21 cellular contexts compared by ENCODE assay signal in genomic region chr18:57705011-57705410, GRCh38.
DNase-seq lines count a peak whose midpoint lies in the region; ATAC-seq, FAIRE-seq and TF ChIP-seq lines count a peak whose summit lies in the region.
"Had no signal": no experiment of that assay in that cellular context is flagged by ENCODE, and none has a peak within 500 bp of the region (broad histone marks: within the 10 kb centered on the region; RNA-seq: fewer than 3 reads in every experiment).

No MANE protein-coding gene starts in this region.

- H3K27ac ChIP-seq in SK-N-SH (ENCODE audit: low read depth in 2 of 2, low read length in 1 of 2), result peak overlapping the region; percentile 5 to 58; a peak in 2 of 4 replicates
- H3K27ac ChIP-seq in stomach, result peak overlapping the region in 3 of 5 donors; percentile 38 to 81 (median 41)
- H3K27ac ChIP-seq in pancreas, result no peak overlapping the region
- H3K27ac ChIP-seq: SJCRH30 had no signal

- TF ChIP-seq CTCF in D721Med (IDR thresholded peaks at IDR 0.05; ENCODE audit: insufficient read depth, missing control alignments), result no peak
- no peak for TF ChIP-seq CTCF in SK-N-SH (IDR thresholded peaks at IDR 0.05)
- no peak for TF ChIP-seq CTCF in stomach (IDR thresholded peaks at IDR 0.05)
- no peak for TF ChIP-seq CTCF in pancreas (IDR thresholded peaks at IDR 0.05)

- H3K27me3 ChIP-seq in SK-N-SH (ENCODE audit: insufficient read depth) (no peaks in the 10 kb centered on the region), stomach (no peaks in the 10 kb centered on the region), pancreas (no peaks in the 10 kb centered on the region)
- H3K27me3 ChIP-seq: MG63, SJCRH30 had no signal

- H3K4me1 ChIP-seq in SK-N-SH (ENCODE audit: control insufficient read depth in 1 of 2, insufficient read depth in 2 of 2, low read depth in 1 of 2, low read length in 1 of 2) (peaks cover 4 to 9% of the 10 kb centered on the region in 2 experiments; a peak in 2 of 4 replicates), stomach (peaks cover 8 to 84% (median 62%) of the 10 kb centered on the region in 4 donors), pancreas (peaks cover 0 to 6% (median 0%) of the 10 kb centered on the region in 3 donors)
- H3K4me1 ChIP-seq: HAP-1, SJCRH30 had no signal

- H3K9ac ChIP-seq in SK-N-SH, result no peak overlapping the region

- peaks cover 22% of the 10 kb centered on the region for H3F3A ChIP-seq in SK-N-SH (replicated peaks; ENCODE audit: insufficient read depth)

- DNase-seq in D721Med (ENCODE audit: insufficient read length, low spot score), result no peak
- DNase-seq in SK-N-SH, result no peak
- DNase-seq in fibroblast of gingiva (ENCODE audit: low read depth), result peak; percentile 14
- DNase-seq in stomach, result no peak
- DNase-seq in pancreas, result no peak
- DNase-seq in OCI-M1 (lab: John Stamatoyannopoulos, UW), result no peak
- no peak for DNase-seq in NCI-H2227 (lab: John Stamatoyannopoulos, UW; ENCODE audit: unreplicated experiment)
- DNase-seq: ACHN, DMS53, HFFc6, IMR-90, KG1, MG63, NCI-H1694, NCI-H2029 treated with DMSO at 0.1 percent for 48 hours, NCI-H2227 treated with DMSO at 0.1 percent for 48 hours, PC-3, SJCRH30 had no signal

- no peak for TF ChIP-seq RAD21 in SK-N-SH (IDR thresholded peaks at IDR 0.05; ENCODE audit: low read length)

- TF ChIP-seq POLR2A in stomach (IDR thresholded peaks at IDR 0.05), result no peak

- 100% methylated on average over 1 of the region's 1 CpG for WGBS in SK-N-SH (ENCODE audit: low lambda C conversion rate)
- 82 to 100% (median 88%) methylated on average over 1 of the region's 1 CpG for WGBS in stomach, 5 donors
- 95 to 98% methylated on average over 1 of the region's 1 CpG for WGBS in pancreas, 2 donors

- H3K36me3 ChIP-seq in SK-N-SH (replicated peaks in 1 of 2; ENCODE audit: control insufficient read depth in 1 of 2, insufficient read depth in 2 of 2, low read length in 1 of 2), result peaks cover 5 to 56% of the 10 kb centered on the region in 2 experiments
- H3K36me3 ChIP-seq in stomach, result peaks cover 0 to 20% (median 19%) of the 10 kb centered on the region in 4 donors
- H3K36me3 ChIP-seq in pancreas, result peaks cover 0 to 14% (median 0%) of the 10 kb centered on the region in 3 donors
- H3K36me3 ChIP-seq: HAP-1, SJCRH30 had no signal

- H3K4me3 ChIP-seq in SK-N-SH (ENCODE audit: low read depth in 2 of 2, low read length in 1 of 2) (no peak overlapping the region), stomach (no peak overlapping the region), pancreas (no peak overlapping the region)
- H3K4me3 ChIP-seq: GM23338, HAP-1, MG63, SJCRH30 had no signal

- intact Hi-C loops in stomach (cut with DNase I; ENCODE audit: low total_unique reads), result no loop called here
- intact Hi-C loops in pancreas (cut with DNase I), result no loop called here

- POLR2A ChIA-PET in SK-N-SH (lab: Yijun Ruan, JAX), result no interaction called here

- TF ChIP-seq EP300 in SK-N-SH (IDR thresholded peaks at IDR 0.05; ENCODE audit: borderline replicate concordance in 1 of 2, low read depth in 1 of 2, low read length in 1 of 2) (peak in 1 of 2 experiments; percentile 46; a peak in 1 of 4 replicates), stomach (IDR thresholded peaks at IDR 0.05) (no peak)

- no peak for ATAC-seq in pancreas
- ATAC-seq: GM23338, Right ventricle myocardium inferior had no signal

- FAIRE-seq in D721Med (lab: Jason Lieb, UNC) (peak; percentile 94), pancreas (lab: Jason Lieb, UNC) (no peak)

- peaks cover 98% of the 10 kb centered on the region for H3K79me2 ChIP-seq in SK-N-SH (ENCODE audit: insufficient read depth)

- CTCF ChIA-PET in SK-N-SH (lab: Yijun Ruan, JAX), result no interaction called here

- H3K9me3 ChIP-seq in SK-N-SH (no peaks in the 10 kb centered on the region), stomach (no peaks in the 10 kb centered on the region), pancreas (no peaks in the 10 kb centered on the region)
- H3K9me3 ChIP-seq: HAP-1, MG63, SJCRH30 had no signal

- no peaks in the 10 kb centered on the region for H3K9me2 ChIP-seq in SK-N-SH

- H4K20me1 ChIP-seq in SK-N-SH (ENCODE audit: insufficient read depth), result peaks cover 49% of the 10 kb centered on the region

- H2AFZ ChIP-seq in SK-N-SH (ENCODE audit: low read depth), result no peak overlapping the region
- H2AFZ ChIP-seq: GM23338 had no signal

- peak overlapping the region; percentile 7; the same call in 1 of the 2 replicates for H3K4me2 ChIP-seq in SK-N-SH
- H3K4me2 ChIP-seq: GM23338 had no signal

TF ChIP-seq in SK-N-SH, 30 proteins besides CTCF, POLR2A, EP300 and RAD21:
- TF ChIP-seq RCOR1 (IDR thresholded peaks at IDR 0.05; ENCODE audit: low read length) (no peak), RXRA (IDR thresholded peaks at IDR 0.05; ENCODE audit: borderline replicate concordance, low read depth) (no peak), MAX (IDR thresholded peaks at IDR 0.05; ENCODE audit: low read depth) (no peak), GABPA (IDR thresholded peaks at IDR 0.05; ENCODE audit: low read depth) (no peak), SIN3A (IDR thresholded peaks at IDR 0.05; ENCODE audit: borderline replicate concordance, low read depth, low read length) (no peak), FOXM1 (IDR thresholded peaks at IDR 0.05; ENCODE audit: low read depth) (no peak), USF1 (IDR thresholded peaks at IDR 0.05; ENCODE audit: borderline replicate concordance, low read depth) (no peak), TCF12 (IDR thresholded peaks at IDR 0.05) (peak; percentile 75), FOSL2 (IDR thresholded peaks at IDR 0.05; ENCODE audit: borderline replicate concordance, low read depth) (no peak), REST (IDR thresholded peaks at IDR 0.05; ENCODE audit: low read depth, low read length) (no peak), POLR2AphosphoS5 (IDR thresholded peaks at IDR 0.05; ENCODE audit: low read depth, low read length) (no peak), PBX3 (IDR thresholded peaks at IDR 0.05) (peak; percentile 64)
TF ChIP-seq in SK-N-SH: peak in this region for 2.

Comparison
In these comparisons a context has a peak if more than half of its experiments do, and no peak if none do; other contexts are left out.
1. H3K27ac ChIP-seq: peak in SK-N-SH (2 of 2) and stomach (3 of 5); none in pancreas (0 of 4).